ENCODE assay signal across 12 cellular contexts in the genomic region with DNA sequence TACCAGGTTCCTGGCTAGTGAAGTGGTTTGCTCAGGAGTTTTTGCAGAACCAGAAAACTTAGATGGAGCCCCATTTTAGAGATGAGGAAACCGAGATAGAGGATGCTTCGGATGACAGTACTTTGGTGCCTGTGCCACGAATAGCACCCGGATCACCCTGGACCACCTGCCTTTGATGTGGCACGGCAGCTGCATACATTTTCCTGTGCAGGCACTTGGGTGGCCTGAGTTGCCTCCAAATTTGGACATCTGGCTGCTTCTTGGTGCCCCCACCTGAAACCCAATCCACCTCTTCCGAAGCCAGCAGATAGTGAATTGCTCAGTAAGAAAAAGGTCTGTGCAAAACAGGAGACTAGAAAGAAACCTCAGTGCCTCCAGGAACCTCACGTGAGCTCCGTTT.
DNase-seq lines count a peak whose midpoint lies in the region; ATAC-seq and TF ChIP-seq lines count a peak whose summit lies in the region.
"Had no signal": no experiment of that assay in that cellular context is flagged by ENCODE, and none has a peak within 500 bp of the region (broad histone marks: within the 10 kb centered on the region; RNA-seq: fewer than 3 reads in every experiment).

No MANE protein-coding gene starts in this region.

- H3K9me3 Mint-ChIP-seq in CD14-positive monocyte = no peaks in the 10 kb centered on the region
- H3K9me3 Mint-ChIP-seq in natural killer cell treated with Interleukin-12 subunit alpha and Interleukin-12 subunit beta and Interleukin-15 and Interleukin-18, amount 100 ng/mL, for 72 hours = no peaks in the 10 kb centered on the region

- H3K36me3 Mint-ChIP-seq in CD14-positive monocyte = peaks cover 5 to 7% of the 10 kb centered on the region in 2 donors
- no peaks in the 10 kb centered on the region for H3K36me3 Mint-ChIP-seq in natural killer cell treated with Interleukin-12 subunit alpha and Interleukin-12 subunit beta and Interleukin-15 and Interleukin-18, amount 100 ng/mL, for 72 hours

- no peak overlapping the region for H3K4me3 ChIP-seq in GM12865 (ENCODE audit: low read depth, low read length)
- H3K4me3 ChIP-seq: psoas muscle, suprapubic skin had no signal

- peak overlapping the region in 4 of 7 donors; percentile 27 to 99 (median 46) for H3K27ac Mint-ChIP-seq in CD14-positive monocyte
- H3K27ac Mint-ChIP-seq in natural killer cell treated with Interleukin-12 subunit alpha and Interleukin-12 subunit beta and Interleukin-15 and Interleukin-18, amount 100 ng/mL, for 72 hours = peak overlapping the region; percentile 96 to 100

- H3K4me1 Mint-ChIP-seq in CD14-positive monocyte = peaks cover 95% of the 10 kb centered on the region
- H3K4me1 Mint-ChIP-seq in natural killer cell treated with Interleukin-12 subunit alpha and Interleukin-12 subunit beta and Interleukin-15 and Interleukin-18, amount 100 ng/mL, for 72 hours (ENCODE audit: low read depth in 2 of 2) = peaks cover 84 to 89% of the 10 kb centered on the region in 2 donors

- no peak overlapping the region for H3K4me3 Mint-ChIP-seq in CD14-positive monocyte
- H3K4me3 Mint-ChIP-seq in natural killer cell treated with Interleukin-12 subunit alpha and Interleukin-12 subunit beta and Interleukin-15 and Interleukin-18, amount 100 ng/mL, for 72 hours = peak overlapping the region; percentile 55

- DNase-seq in CD14-positive monocyte (ENCODE audit: low spot score) (no peak), GM12865 (ENCODE audit: low read depth) (peak; percentile 57), GM19238 (ENCODE audit: insufficient read length, low spot score) (no peak), H4 (ENCODE audit: low spot score) (no peak)
- DNase-seq in activated CD8-positive, alpha-beta memory T cell treated with anti-CD3 and anti-CD28 coated beads, Interleukin-2, amount 50 U/mL, for 48 hours = peak; percentile 53
- DNase-seq in natural killer cell treated with Interleukin-12 subunit alpha and Interleukin-12 subunit beta and Interleukin-15 and Interleukin-18, amount 100 ng/mL, for 72 hours (ENCODE audit: low spot score) = peak; percentile 47
- DNase-seq: amygdala, C1 segment of cervical spinal cord, NCI-H510A treated with DMSO at 0.1 percent for 48 hours, psoas muscle had no signal

- no peak for TF ChIP-seq CTCF in CD14-positive monocyte (IDR thresholded peaks at IDR 0.05)
- TF ChIP-seq CTCF in GM12865 (IDR thresholded peaks at IDR 0.05; ENCODE audit: insufficient read depth, low read depth, low read length, missing control alignments) = no peak

- no peak for ATAC-seq in natural killer cell treated with Interleukin-12 subunit alpha and Interleukin-12 subunit beta and Interleukin-15 and Interleukin-18, amount 100 ng/mL, for 72 hours
- ATAC-seq in GM21447 (IDR thresholded peaks at IDR 0.05; ENCODE audit: unreplicated experiment) = no peak
- ATAC-seq: psoas muscle had no signal

- H3K27me3 Mint-ChIP-seq in CD14-positive monocyte (ENCODE audit: low read depth in 3 of 3) = peaks cover 0 to 2% (median 1%) of the 10 kb centered on the region in 3 donors
- no peaks in the 10 kb centered on the region for H3K27me3 Mint-ChIP-seq in natural killer cell treated with Interleukin-12 subunit alpha and Interleukin-12 subunit beta and Interleukin-15 and Interleukin-18, amount 100 ng/mL, for 72 hours

- intact Hi-C loops in CD14-positive monocyte (cut with micrococcal nuclease) = loop anchor here in 1 of 2 donors (5.0 to 10.0 kb wide), 2 partner anchors 141 to 306 kb away; partner anchors contain the start of gene ID2

Comparison
In these comparisons a context has a peak if more than half of its experiments do, and no peak if none do; other contexts are left out.
1. DNase-seq: peak in GM12865 (single experiment), activated CD8-positive, alpha-beta memory T cell treated with anti-CD3 and anti-CD28 coated beads, Interleukin-2, amount 50 U/mL, for 48 hours (single experiment) and natural killer cell treated with Interleukin-12 subunit alpha and Interleukin-12 subunit beta and Interleukin-15 and Interleukin-18, amount 100 ng/mL, for 72 hours (single experiment); none in CD14-positive monocyte (single experiment), GM19238 (single experiment) and H4 (single experiment).